ENCODE assay signal across 26 cellular contexts in genomic region chr5:122842016-122842580, GRCh38.
"Had no signal": no experiment of that assay in that cellular context is flagged by ENCODE, and none has a peak within 500 bp of the region (broad histone marks: within the 10 kb centered on the region; RNA-seq: fewer than 3 reads in every experiment).

No MANE protein-coding gene starts in this region.

- DNase-seq: naive B cell; naive thymus-derived CD8-positive, alpha-beta T cell; nephron progenitor cell; nucleus accumbens; pancreas; psoas muscle; right lobe of liver; spleen; stimulated activated CD4-positive, alpha-beta T cell treated with anti-CD3 and anti-CD28 coated beads, Interleukin-15, amount 100 ng/mL, for 24 hours; stimulated activated CD4-positive, alpha-beta T cell treated with anti-CD3 and anti-CD28 coated beads, Interleukin-2, amount 100 ng/mL, for 24 hours; stimulated activated CD4-positive, alpha-beta T cell treated with anti-CD3 and anti-CD28 coated beads, Interleukin-2, amount 100 ng/mL, for 48 hours; stimulated activated CD4-positive, alpha-beta T cell treated with anti-CD3 and anti-CD28 coated beads, Interleukin-4, amount 100 ng/mL, for 24 hours; stimulated activated naive B cell treated with anti-CD40 and anti-IgM and Interleukin-4, amounts not matched to agents 10 μg/mL and 1 μg/mL and 100 μg/mL, for 72 hours; stimulated activated naive CD4-positive, alpha-beta T cell treated with Interleukin-2 at 50 U/mL for 16 hours; stomach; thyroid gland; upper lobe of right lung; uterus had no signal

- ATAC-seq: naive thymus-derived CD8-positive, alpha-beta T cell; natural killer cell treated with Interleukin-12 subunit alpha and Interleukin-12 subunit beta and Interleukin-15 and Interleukin-18, amount 100 ng/mL, for 72 hours; pancreas; psoas muscle; right cardiac atrium; right lobe of liver; stimulated activated effector memory CD8-positive, alpha-beta T cell treated with anti-CD3 and anti-CD28 coated beads, Interleukin-12 subunit alpha, Interleukin-12 subunit beta, amount 100 ng/mL, for 72 hours; stimulated activated naive B cell treated with anti-CD40 and anti-IgM and Interleukin-4, amounts not matched to agents 10 μg/mL and 1 μg/mL and 100 μg/mL, for 72 hours; upper lobe of right lung had no signal

- H3K4me2 ChIP-seq: smooth muscle cell had no signal

- H3K36me3 ChIP-seq: neutrophil, pancreas, right lobe of liver, spleen, stomach, thoracic aorta, thyroid gland, upper lobe of right lung, uterus had no signal

- H3K9me3 ChIP-seq: neutrophil, pancreas, psoas muscle, right lobe of liver, spleen, stomach, thoracic aorta, thyroid gland, upper lobe of right lung, uterus had no signal

- H3K27me3 ChIP-seq: pancreas, right lobe of liver, spleen, stomach, thyroid gland, tibial nerve, upper lobe of right lung, uterus had no signal

- H3K4me3 ChIP-seq: pancreas, psoas muscle, right lobe of liver, skin epidermis, smooth muscle cell, spleen, stomach, thoracic aorta, thyroid gland, tibial nerve, upper lobe of right lung, uterus had no signal

- FAIRE-seq: pancreas had no signal

- H3K27ac ChIP-seq: neutrophil, pancreas, psoas muscle, right lobe of liver, skin epidermis, spleen, stomach, thoracic aorta, thyroid gland, tibial nerve, upper lobe of right lung, uterus had no signal
